29 cellular contexts compared by ENCODE assay signal in genomic region chr1:17929224-17929623, GRCh38.
"Had no signal": no experiment of that assay in that cellular context is flagged by ENCODE, and none has a peak within 500 bp of the region (broad histone marks: within the 10 kb centered on the region; RNA-seq: fewer than 3 reads in every experiment).

No MANE protein-coding gene starts in this region.

- H3K9ac ChIP-seq: KMS-11, SK-N-SH had no signal

- H3K4me2 ChIP-seq: KMS-11, SK-N-SH had no signal

- H3K4me1 ChIP-seq: Peyer's patch, SJCRH30 had no signal

- H3K36me3 ChIP-seq: Peyer's patch, SJCRH30 had no signal

- H3K27ac Mint-ChIP-seq: activated CD4-positive, alpha-beta memory T cell treated with anti-CD3 and anti-CD28 coated beads, Interleukin-2, amount 10 ng/mL, durations not matched to agents 7 days and 5 days; activated naive CD4-positive, alpha-beta T cell treated with anti-CD3 and anti-CD28 coated beads for 36 hours; activated naive CD8-positive, alpha-beta T cell; activated T-helper 17 cell treated with anti-CD3 and anti-CD28 coated beads, Interleukin-2, amount 50 U/mL, for 72 hours; dendritic cell treated with granulocyte-macrophage colony-stimulating factor and Interleukin-4, amounts not matched to agents 40 ng/mL and 50 ng/mL, for 4 days had no signal

- H3K9me3 Mint-ChIP-seq: activated T-helper 17 cell treated with anti-CD3 and anti-CD28 coated beads, Interleukin-2, amount 50 U/mL, for 72 hours; central memory CD8-positive, alpha-beta T cell; dendritic cell treated with granulocyte-macrophage colony-stimulating factor and Interleukin-4, amounts not matched to agents 40 ng/mL and 50 ng/mL, for 4 days had no signal

- H3K27me3 ChIP-seq: Peyer's patch had no signal

- H3K4me1 Mint-ChIP-seq: activated CD4-positive, alpha-beta memory T cell treated with anti-CD3 and anti-CD28 coated beads, Interleukin-2, amount 10 ng/mL, durations not matched to agents 7 days and 5 days; activated T-helper 17 cell treated with anti-CD3 and anti-CD28 coated beads, Interleukin-2, amount 50 U/mL, for 72 hours; central memory CD8-positive, alpha-beta T cell had no signal

- H3K9me3 ChIP-seq: Peyer's patch, SJCRH30, SK-N-SH had no signal

- H3K4me3 ChIP-seq: Peyer's patch, SJCRH30 had no signal

- H3K4me3 Mint-ChIP-seq: activated CD4-positive, alpha-beta memory T cell treated with anti-CD3 and anti-CD28 coated beads, Interleukin-2, amount 10 ng/mL, durations not matched to agents 7 days and 5 days; activated naive CD4-positive, alpha-beta T cell treated with anti-CD3 and anti-CD28 coated beads for 36 hours; activated naive CD8-positive, alpha-beta T cell; activated T-helper 17 cell treated with anti-CD3 and anti-CD28 coated beads, Interleukin-2, amount 50 U/mL, for 72 hours; brain; central memory CD8-positive, alpha-beta T cell; dendritic cell treated with granulocyte-macrophage colony-stimulating factor and Interleukin-4, amounts not matched to agents 40 ng/mL and 50 ng/mL, for 4 days had no signal

- H3K27me3 Mint-ChIP-seq: activated CD4-positive, alpha-beta memory T cell treated with anti-CD3 and anti-CD28 coated beads, Interleukin-2, amount 10 ng/mL, durations not matched to agents 7 days and 5 days had no signal

- H3K27ac ChIP-seq: KMS-11, Peyer's patch, RWPE1, SJCRH30, VCaP had no signal

- FAIRE-seq: astrocyte had no signal

- DNase-seq: activated CD4-positive, alpha-beta memory T cell treated with anti-CD3 and anti-CD28 coated beads, Interleukin-2, amount 10 ng/mL, durations not matched to agents 7 days and 5 days; activated CD4-positive, alpha-beta T cell treated with anti-CD3 and anti-CD28 coated beads, Interleukin-2, amount 50 U/mL, for 1 hour; activated CD4-positive, CD25-positive, alpha-beta regulatory T cell; activated gamma-delta T cell; activated naive CD4-positive, alpha-beta T cell treated with anti-CD3 and anti-CD28 coated beads for 36 hours; activated T-cell treated with anti-CD3 and anti-CD28 coated beads for 4 hours; activated T-cell treated with anti-CD3 and anti-CD28 coated beads, Interleukin-2, amount 50 U/mL, for 48 hours; amygdala; NCI-H1105 treated with DMSO at 0.1 percent for 48 hours; NCI-H1436 treated with DMSO at 0.1 percent for 48 hours; NCI-H187 treated with DMSO at 0.1 percent for 48 hours; NCI-H2171 treated with DMSO at 0.1 percent for 48 hours; NCI-H446 treated with DMSO at 0.1 percent for 48 hours; NCI-H526; NCI-H774; Peyer's patch; Right ventricle myocardium superior; SJCRH30; SK-N-SH; T-helper 1 cell had no signal

- H3K36me3 Mint-ChIP-seq: activated naive CD8-positive, alpha-beta T cell; brain had no signal

- ATAC-seq: activated T-helper 17 cell treated with anti-CD3 and anti-CD28 coated beads, Interleukin-2, amount 50 U/mL, for 72 hours had no signal
